Comparison of ENCODE assay signal across 36 cellular contexts in the genomic region with DNA sequence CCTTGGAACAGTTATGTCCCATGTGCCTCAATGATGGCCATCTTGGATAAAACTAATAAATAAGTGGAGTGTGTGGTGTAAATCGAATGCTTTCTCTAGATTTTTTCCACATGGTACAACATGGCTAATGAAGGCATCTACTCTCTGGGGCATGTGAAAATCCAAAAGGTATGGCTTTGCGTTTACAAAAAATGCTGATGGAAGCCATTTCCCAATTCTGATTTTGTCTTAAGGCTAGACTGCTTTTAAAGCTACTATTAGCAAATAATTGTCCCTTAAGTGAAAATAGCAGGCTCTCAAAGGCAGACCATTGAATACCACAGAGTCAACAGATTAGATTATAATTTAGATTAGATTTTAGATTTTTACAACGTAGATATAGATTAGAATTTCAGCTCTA.
"Had no signal": no experiment of that assay in that cellular context is flagged by ENCODE, and none has a peak within 500 bp of the region (broad histone marks: within the 10 kb centered on the region; RNA-seq: fewer than 3 reads in every experiment).

No MANE protein-coding gene starts in this region.

- H3K27me3 ChIP-seq: MG63 had no signal

- H3K36me3 ChIP-seq: MG63 had no signal

- DNase-seq: Kasumi-1, MG63, MM.1S, MV-4-11, NCI-H1048, NCI-H1092, NCI-H1092 treated with DMSO at 0.1 percent for 48 hours, NCI-H1105, NCI-H1105 treated with DMSO at 0.1 percent for 48 hours, NCI-H1417, NCI-H1417 treated with DMSO at 0.1 percent for 48 hours, NCI-H1436, NCI-H1436 treated with DMSO at 0.1 percent for 48 hours, NCI-H146, NCI-H1694, NCI-H1694 treated with DMSO at 0.1 percent for 48 hours, NCI-H187, NCI-H187 treated with DMSO at 0.1 percent for 48 hours, NCI-H1930, NCI-H2029, NCI-H2029 treated with DMSO at 0.1 percent for 48 hours, NCI-H2081, NCI-H2081 treated with DMSO at 0.1 percent for 48 hours, NCI-H2107, NCI-H2171, NCI-H2171 treated with DMSO at 0.1 percent for 48 hours, NCI-H2227 treated with DMSO at 0.1 percent for 48 hours, NCI-H226, NCI-H345, NCI-H446, NCI-H446 treated with DMSO at 0.1 percent for 48 hours, NCI-H510A, NCI-H510A treated with DMSO at 0.1 percent for 48 hours, NCI-H524, NCI-H524 treated with DMSO at 0.1 percent for 48 hours, NCI-H526 had no signal

- H3K9me3 ChIP-seq: MG63 had no signal

- H3K4me3 ChIP-seq: MG63 had no signal
